Comparison of ENCODE assay signal across 1 cellular context in the genomic region with DNA sequence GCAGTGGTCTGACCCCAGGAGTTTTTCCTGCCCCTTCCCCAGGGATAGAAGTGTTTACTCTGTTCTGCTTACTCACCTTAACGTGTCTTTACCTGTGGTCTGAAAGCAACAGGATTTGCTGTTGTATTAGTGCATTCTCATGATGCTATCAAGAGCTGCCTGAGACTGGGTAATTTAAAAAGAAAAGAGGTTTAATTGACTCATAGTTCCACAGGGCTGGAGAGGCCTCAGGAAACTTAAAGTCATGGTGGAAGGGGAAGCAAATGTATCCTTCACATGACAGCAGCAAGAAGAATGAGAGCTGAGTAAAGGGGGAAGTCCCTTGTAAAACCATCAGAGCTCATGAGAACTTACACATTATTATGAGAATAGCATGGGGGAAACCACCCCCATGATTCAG.
TF ChIP-seq lines count a peak whose summit lies in the region.

No MANE protein-coding gene starts in this region.

TF ChIP-seq in HepG2, 621 proteins besides CTCF, POLR2A, EP300 and RAD21 (continued from another document):
- TF ChIP-seq, protein P1, sequence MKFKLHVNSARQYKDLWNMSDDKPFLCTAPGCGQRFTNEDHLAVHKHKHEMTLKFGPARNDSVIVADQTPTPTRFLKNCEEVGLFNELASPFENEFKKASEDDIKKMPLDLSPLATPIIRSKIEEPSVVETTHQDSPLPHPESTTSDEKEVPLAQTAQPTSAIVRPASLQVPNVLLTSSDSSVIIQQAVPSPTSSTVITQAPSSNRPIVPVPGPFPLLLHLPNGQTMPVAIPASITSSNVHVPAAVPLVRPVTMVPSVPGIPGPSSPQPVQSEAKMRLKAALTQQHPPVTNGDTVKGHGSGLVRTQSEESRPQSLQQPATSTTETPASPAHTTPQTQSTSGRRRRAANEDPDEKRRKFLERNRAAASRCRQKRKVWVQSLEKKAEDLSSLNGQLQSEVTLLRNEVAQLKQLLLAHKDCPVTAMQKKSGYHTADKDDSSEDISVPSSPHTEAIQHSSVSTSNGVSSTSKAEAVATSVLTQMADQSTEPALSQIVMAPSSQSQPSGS (CRISPR knock-in tag; IDR thresholded peaks at IDR 0.05) = no peak
- TF ChIP-seq ZNF12 (CRISPR knock-in tag; IDR thresholded peaks at IDR 0.05) (no peak), BORCS8-MEF2B (CRISPR knock-in tag; IDR thresholded peaks at IDR 0.05) (no peak), ZNF382 (CRISPR knock-in tag; IDR thresholded peaks at IDR 0.05; ENCODE audit: borderline replicate concordance) (no peak), ZNF530 (CRISPR knock-in tag; IDR thresholded peaks at IDR 0.05; ENCODE audit: low read depth) (no peak), ZNF672 (CRISPR knock-in tag; IDR thresholded peaks at IDR 0.05) (no peak)
- TF ChIP-seq, protein P2, sequence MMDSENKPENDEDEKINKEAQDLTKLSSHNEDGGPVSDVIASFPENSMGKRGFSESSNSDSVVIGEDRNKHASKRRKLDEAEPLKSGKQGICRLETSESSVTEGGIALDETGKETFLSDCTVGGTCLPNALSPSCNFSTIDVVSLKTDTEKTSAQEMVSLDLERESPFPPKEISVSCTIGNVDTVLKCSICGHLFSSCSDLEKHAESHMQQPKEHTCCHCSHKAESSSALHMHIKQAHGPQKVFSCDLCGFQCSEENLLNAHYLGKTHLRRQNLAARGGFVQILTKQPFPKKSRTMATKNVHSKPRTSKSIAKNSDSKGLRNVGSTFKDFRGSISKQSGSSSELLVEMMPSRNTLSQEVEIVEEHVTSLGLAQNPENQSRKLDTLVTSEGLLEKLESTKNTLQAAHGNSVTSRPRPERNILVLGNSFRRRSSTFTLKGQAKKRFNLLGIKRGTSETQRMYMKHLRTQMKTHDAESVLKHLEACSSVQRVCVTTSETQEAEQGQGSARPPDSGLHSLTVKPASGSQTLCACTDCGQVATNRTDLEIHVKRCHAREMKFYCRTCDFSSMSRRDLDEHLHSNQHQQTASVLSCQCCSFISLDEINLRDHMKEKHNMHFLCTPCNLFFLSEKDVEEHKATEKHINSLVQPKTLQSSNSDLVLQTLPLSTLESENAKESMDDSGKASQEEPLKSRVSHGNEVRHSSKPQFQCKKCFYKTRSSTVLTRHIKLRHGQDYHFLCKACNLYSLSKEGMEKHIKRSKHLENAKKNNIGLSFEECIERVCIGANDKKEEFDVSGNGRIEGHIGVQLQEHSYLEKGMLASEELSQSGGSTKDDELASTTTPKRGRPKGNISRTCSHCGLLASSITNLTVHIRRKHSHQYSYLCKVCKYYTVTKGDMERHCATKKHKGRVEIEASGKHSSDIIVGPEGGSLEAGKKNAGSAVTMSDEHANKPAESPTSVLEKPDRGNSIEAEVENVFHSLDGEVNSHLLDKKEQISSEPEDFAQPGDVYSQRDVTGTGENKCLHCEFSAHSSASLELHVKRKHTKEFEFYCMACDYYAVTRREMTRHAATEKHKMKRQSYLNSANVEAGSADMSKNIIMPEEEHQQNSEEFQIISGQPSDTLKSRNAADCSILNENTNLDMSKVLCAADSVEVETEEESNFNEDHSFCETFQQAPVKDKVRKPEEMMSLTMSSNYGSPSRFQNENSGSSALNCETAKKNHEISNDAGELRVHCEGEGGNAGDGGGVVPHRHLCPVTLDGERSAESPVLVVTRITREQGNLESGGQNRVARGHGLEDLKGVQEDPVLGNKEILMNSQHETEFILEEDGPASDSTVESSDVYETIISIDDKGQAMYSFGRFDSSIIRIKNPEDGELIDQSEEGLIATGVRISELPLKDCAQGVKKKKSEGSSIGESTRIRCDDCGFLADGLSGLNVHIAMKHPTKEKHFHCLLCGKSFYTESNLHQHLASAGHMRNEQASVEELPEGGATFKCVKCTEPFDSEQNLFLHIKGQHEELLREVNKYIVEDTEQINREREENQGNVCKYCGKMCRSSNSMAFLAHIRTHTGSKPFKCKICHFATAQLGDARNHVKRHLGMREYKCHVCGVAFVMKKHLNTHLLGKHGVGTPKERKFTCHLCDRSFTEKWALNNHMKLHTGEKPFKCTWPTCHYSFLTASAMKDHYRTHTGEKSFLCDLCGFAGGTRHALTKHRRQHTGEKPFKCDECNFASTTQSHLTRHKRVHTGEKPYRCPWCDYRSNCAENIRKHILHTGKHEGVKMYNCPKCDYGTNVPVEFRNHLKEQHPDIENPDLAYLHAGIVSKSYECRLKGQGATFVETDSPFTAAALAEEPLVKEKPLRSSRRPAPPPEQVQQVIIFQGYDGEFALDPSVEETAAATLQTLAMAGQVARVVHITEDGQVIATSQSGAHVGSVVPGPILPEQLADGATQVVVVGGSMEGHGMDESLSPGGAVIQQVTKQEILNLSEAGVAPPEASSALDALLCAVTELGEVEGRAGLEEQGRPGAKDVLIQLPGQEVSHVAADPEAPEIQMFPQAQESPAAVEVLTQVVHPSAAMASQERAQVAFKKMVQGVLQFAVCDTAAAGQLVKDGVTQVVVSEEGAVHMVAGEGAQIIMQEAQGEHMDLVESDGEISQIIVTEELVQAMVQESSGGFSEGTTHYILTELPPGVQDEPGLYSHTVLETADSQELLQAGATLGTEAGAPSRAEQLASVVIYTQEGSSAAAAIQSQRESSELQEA (CRISPR knock-in tag; IDR thresholded peaks at IDR 0.05; ENCODE audit: not compliant biosample characterization) = no peak
